In genomic region chr5:82334085-82334680, GRCh38 we compare ENCODE assay signal across 18 cellular contexts. TPM values are rescaled to one million over a fixed set of nuclear protein-coding genes. Genes with fewer than 3 reads are reported as not detected.
DNase-seq lines count a peak whose midpoint lies in the region; ATAC-seq and TF ChIP-seq lines count a peak whose summit lies in the region.
"Had no signal": no experiment of that assay in that cellular context is flagged by ENCODE, and none has a peak within 500 bp of the region (broad histone marks: within the 10 kb centered on the region; RNA-seq: fewer than 3 reads in every experiment).

No MANE protein-coding gene starts in this region.

- no peak for TF ChIP-seq CTCF in WI38 (IDR thresholded peaks at IDR 0.05; ENCODE audit: low read depth, low read length)
- no peak for TF ChIP-seq CTCF in heart right ventricle (IDR thresholded peaks at IDR 0.05)
- TF ChIP-seq CTCF in psoas muscle (IDR thresholded peaks at IDR 0.05), result no peak

- H3K27ac ChIP-seq in heart right ventricle (peak overlapping the region in 9 of 10 donors; percentile 9 to 84 (median 73)), psoas muscle (peak overlapping the region; percentile 92)
- H3K27ac ChIP-seq: A549, colonic mucosa had no signal

- DNase-seq in A172 (ENCODE audit: low spot score) (peak; percentile 25), heart right ventricle (no peak), psoas muscle (no peak), cerebellar cortex (ENCODE audit: low spot score) (no peak), NCI-H82 treated with DMSO at 0.1 percent for 48 hours (lab: John Stamatoyannopoulos, UW; ENCODE audit: unreplicated experiment) (no peak), HUDEP-2 (lab: John Stamatoyannopoulos, UW; ENCODE audit: unreplicated experiment in 76 of 76) (no peak)
- DNase-seq: activated CD4-positive, alpha-beta T cell treated with anti-CD3 and anti-CD28 coated beads, Interleukin-2, amount 10 ng/mL, durations not matched to agents 24 days and 14 days; activated effector memory CD4-positive, alpha-beta T cell treated with Interleukin-2 at 50 U/mL for 16 hours; colonic mucosa; foreskin melanocyte; NCI-H146; NCI-H82; stimulated activated CD4-positive, alpha-beta T cell treated with anti-CD3 and anti-CD28 coated beads, Interleukin-12 subunit alpha, Interleukin-12 subunit beta, amount 100 ng/mL, for 4 hours had no signal

- no peaks in the 10 kb centered on the region for H3K36me3 ChIP-seq in heart right ventricle
- no peaks in the 10 kb centered on the region for H3K36me3 ChIP-seq in psoas muscle (ENCODE audit: insufficient read depth in 1 of 2, low read depth in 1 of 2)
- H3K36me3 ChIP-seq: colonic mucosa had no signal

- ATAC-seq in heart right ventricle, result peak in 1 of 8 donors; percentile 39
- ATAC-seq in psoas muscle, result peak in 2 of 4 donors; percentile 1 to 3
- no peak for ATAC-seq in HG02678 (IDR thresholded peaks at IDR 0.05; ENCODE audit: unreplicated experiment)
- ATAC-seq: A549, HepG2, Panc1 had no signal

- H3K4me1 ChIP-seq in heart right ventricle (peaks cover 0 to 61% (median 31%) of the 10 kb centered on the region in 9 donors), psoas muscle (peaks cover 36% of the 10 kb centered on the region)
- H3K4me1 ChIP-seq: A549, colonic mucosa had no signal

- H3K27me3 ChIP-seq in heart right ventricle, result no peaks in the 10 kb centered on the region
- H3K27me3 ChIP-seq in psoas muscle (ENCODE audit: insufficient read depth in 3 of 3, low read length in 2 of 3), result no peaks in the 10 kb centered on the region
- H3K27me3 ChIP-seq: colonic mucosa had no signal

- H3K9me3 ChIP-seq in heart right ventricle (no peaks in the 10 kb centered on the region), psoas muscle (no peaks in the 10 kb centered on the region)
- H3K9me3 ChIP-seq: A549, colonic mucosa had no signal

- peak overlapping the region; percentile 24 for H3K4me3 ChIP-seq in WI38 (ENCODE audit: low read depth, low read length)
- no peak overlapping the region for H3K4me3 ChIP-seq in heart right ventricle
- peak overlapping the region; percentile 5 for H3K4me3 ChIP-seq in psoas muscle
- H3K4me3 ChIP-seq: A549, colonic mucosa had no signal

- 47 to 53% methylated on average over 4 of the region's 4 CpGs for WGBS in heart right ventricle, 2 donors
- WGBS in psoas muscle, 3 donors, result 43 to 56% (median 49%) methylated on average over 4 of the region's 4 CpGs

- intact Hi-C loops in heart right ventricle (cut with DNase I), result no loop called here
- intact Hi-C loops in psoas muscle (cut with DNase I), result no loop called here

RNA-seq across cellular contexts. Expression of gene RPS23, which starts 56.0 kb away (rescaled TPM):
- total RNA-seq in A172 (2014; rRNA removed; shearing (Covaris generic)), result 3,037 and 3,232 TPM in 2 replicates
- total RNA-seq in heart right ventricle (1,000 to 10,000 TPM in 9 of 10 donors, 100 to 1,000 TPM in 1; 992 to 1,282 (median 1,119) TPM), psoas muscle (1,000 to 10,000 TPM; 1,381 to 2,201 (median 1,702) TPM)
- polyA plus RNA-seq in heart right ventricle (1,000 to 10,000 TPM in 1 of 2 donors, 100 to 1,000 TPM in 1; 927 to 3,427 TPM), psoas muscle (1,000 to 10,000 TPM; 2,954 to 4,268 (median 4,053) TPM)

Comparison
In these comparisons a context has a peak if more than half of its experiments do, and no peak if none do; other contexts are left out.
1. H3K4me3 ChIP-seq: peak in WI38 (single experiment) and psoas muscle (single experiment); none in heart right ventricle (0 of 10).